In the genomic region with DNA sequence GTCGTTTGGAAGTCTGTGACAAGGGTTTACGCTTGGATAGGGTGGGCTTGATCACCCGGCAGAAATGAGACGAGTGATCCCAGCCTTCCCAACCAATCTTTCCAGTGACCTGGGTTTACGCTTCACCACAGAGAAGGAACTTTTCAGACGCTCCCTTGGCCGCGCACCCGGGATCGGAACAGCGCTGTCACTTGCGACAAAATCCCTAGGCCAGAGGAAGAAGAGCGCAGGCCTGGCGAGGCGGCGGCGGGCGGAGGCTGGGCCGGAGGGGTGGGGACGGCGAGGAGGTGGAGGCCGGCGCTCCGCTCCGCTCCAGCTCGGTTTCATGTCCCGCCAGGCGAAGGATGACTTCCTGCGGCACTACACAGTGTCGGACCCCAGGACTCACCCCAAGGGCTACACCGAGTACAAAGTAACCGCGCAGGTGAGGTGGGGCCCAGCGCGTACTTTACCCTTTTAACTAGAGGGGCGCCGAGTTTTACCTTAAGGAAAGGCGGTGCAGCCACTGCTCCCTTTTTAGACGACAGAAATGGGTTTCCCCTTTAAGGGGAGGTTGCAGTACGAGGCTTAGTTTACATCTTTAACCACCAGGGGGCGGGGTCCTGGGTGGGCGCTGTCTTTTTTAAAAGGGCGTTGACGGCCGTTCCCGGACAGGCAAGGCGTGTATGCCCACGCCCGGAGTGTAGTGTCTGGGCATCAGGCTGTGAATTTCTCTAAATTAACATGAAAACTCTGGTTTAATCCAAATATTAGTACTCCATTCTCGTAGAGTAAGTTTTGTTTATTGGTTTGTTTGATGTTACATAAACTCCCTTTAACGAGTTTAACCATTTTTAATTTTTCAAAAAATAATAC, we compare ENCODE assay signal across 1 cellular context.
A peak's percentile ranks its signal among the peaks of the same experiment; 100 is the strongest.
TF ChIP-seq lines count a peak whose summit lies in the region.

A gene with protein sequence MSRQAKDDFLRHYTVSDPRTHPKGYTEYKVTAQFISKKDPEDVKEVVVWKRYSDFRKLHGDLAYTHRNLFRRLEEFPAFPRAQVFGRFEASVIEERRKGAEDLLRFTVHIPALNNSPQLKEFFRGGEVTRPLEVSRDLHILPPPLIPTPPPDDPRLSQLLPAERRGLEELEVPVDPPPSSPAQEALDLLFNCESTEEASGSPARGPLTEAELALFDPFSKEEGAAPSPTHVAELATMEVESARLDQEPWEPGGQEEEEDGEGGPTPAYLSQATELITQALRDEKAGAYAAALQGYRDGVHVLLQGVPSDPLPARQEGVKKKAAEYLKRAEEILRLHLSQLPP (plus strand): TSS at position 227 of the 855 bp plus-strand sequence. CDS start 99 bp downstream, at position 326.

TF ChIP-seq in HepG2, 621 proteins besides CTCF, POLR2A, EP300 and RAD21 (continued from another document and continues in another):
- TF ChIP-seq, protein P1, sequence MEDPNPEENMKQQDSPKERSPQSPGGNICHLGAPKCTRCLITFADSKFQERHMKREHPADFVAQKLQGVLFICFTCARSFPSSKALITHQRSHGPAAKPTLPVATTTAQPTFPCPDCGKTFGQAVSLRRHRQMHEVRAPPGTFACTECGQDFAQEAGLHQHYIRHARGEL (CRISPR knock-in tag; IDR thresholded peaks at IDR 0.05): 0 out of 2 replicates have a peak, but pooled peaks have one; percentile 27
- TF ChIP-seq ZNF746 (CRISPR knock-in tag; IDR thresholded peaks at IDR 0.05) (peak; percentile 52; the same call in 1 of the 2 replicates), FOXK1 (CRISPR knock-in tag; IDR thresholded peaks at IDR 0.05; ENCODE audit: borderline replicate concordance, low read depth) (peak; percentile 29; the same call in 1 of the 2 replicates), MAFF (IDR thresholded peaks at IDR 0.05; ENCODE audit: low read depth, low read length) (no peak), SMARCE1 (IDR thresholded peaks at IDR 0.05; ENCODE audit: borderline replicate concordance) (no peak), FOSL2 (CRISPR knock-in tag; IDR thresholded peaks at IDR 0.05) (no peak), ZNF569 (CRISPR knock-in tag; IDR thresholded peaks at IDR 0.05; ENCODE audit: borderline replicate concordance) (no peak; the same call in 1 of the 2 replicates), ZNF644 (CRISPR knock-in tag; IDR thresholded peaks at IDR 0.05; ENCODE audit: low read depth) (no peak), ZNF224 (CRISPR knock-in tag; IDR thresholded peaks at IDR 0.05) (peak; percentile 78; the same call in 1 of the 2 replicates), TBX3 (IDR thresholded peaks at IDR 0.05; ENCODE audit: borderline replicate concordance) (peak; percentile 26; the same call in 1 of the 2 replicates), ZNF773 (CRISPR knock-in tag; IDR thresholded peaks at IDR 0.05; ENCODE audit: borderline replicate concordance) (no peak), CBFB (CRISPR knock-in tag; IDR thresholded peaks at IDR 0.05) (peak; percentile 55), ETV6 (CRISPR knock-in tag; conservative IDR thresholded peaks at IDR 0.05) (no peak), MYC (CRISPR knock-in tag; IDR thresholded peaks at IDR 0.05; ENCODE audit: borderline replicate concordance) (0 out of 2 replicates have a peak, but pooled peaks have one; percentile 62), NR2F1 (CRISPR knock-in tag; IDR thresholded peaks at IDR 0.05) (no peak), CCDC6 (CRISPR knock-in tag; IDR thresholded peaks at IDR 0.05) (peak; percentile 75; the same call in 1 of the 2 replicates), ZMYM4 (CRISPR knock-in tag; IDR thresholded peaks at IDR 0.05) (peak; percentile 38; the same call in 1 of the 2 replicates), ZNF747 (CRISPR knock-in tag; IDR thresholded peaks at IDR 0.05; ENCODE audit: borderline replicate concordance) (no peak), ZFX (CRISPR knock-in tag; IDR thresholded peaks at IDR 0.05; ENCODE audit: low read depth) (peak; percentile 92), KLF13 (CRISPR knock-in tag; IDR thresholded peaks at IDR 0.05) (0 out of 2 replicates have a peak, but pooled peaks have one; percentile 55), GABPB1 (CRISPR knock-in tag; IDR thresholded peaks at IDR 0.05) (peak; percentile 84; the same call in 1 of the 2 replicates), CBX1 (IDR thresholded peaks at IDR 0.05; ENCODE audit: low read depth) (peak; percentile 64), ZNF562 (CRISPR knock-in tag; IDR thresholded peaks at IDR 0.05; ENCODE audit: borderline replicate concordance) (no peak), ZNF879 (CRISPR knock-in tag; IDR thresholded peaks at IDR 0.05) (no peak), RELA (CRISPR knock-in tag; IDR thresholded peaks at IDR 0.05) (no peak), SMAD1 (CRISPR knock-in tag; IDR thresholded peaks at IDR 0.05; ENCODE audit: borderline replicate concordance, low read depth) (0 out of 2 replicates have a peak, but pooled peaks have one; percentile 26), NFE2L2 (IDR thresholded peaks at IDR 0.05; ENCODE audit: low read length) (no peak), SP2 (CRISPR knock-in tag; IDR thresholded peaks at IDR 0.05) (no peak), FOXM1 (CRISPR knock-in tag; IDR thresholded peaks at IDR 0.05) (no peak), MIER3 (CRISPR knock-in tag; IDR thresholded peaks at IDR 0.05; ENCODE audit: borderline replicate concordance) (0 out of 2 replicates have a peak, but pooled peaks have one; percentile 15), POLR2AphosphoS5 (IDR thresholded peaks at IDR 0.05; ENCODE audit: low read depth, low read length) (peak; percentile 69), IKZF4 (CRISPR knock-in tag; IDR thresholded peaks at IDR 0.05; ENCODE audit: borderline replicate concordance, low read depth, not compliant biosample characterization) (no peak), MBNL3 (CRISPR knock-in tag; conservative IDR thresholded peaks at IDR 0.05) (no peak), GATAD2A (CRISPR knock-in tag; IDR thresholded peaks at IDR 0.05) (0 out of 2 replicates have a peak, but pooled peaks have one; percentile 19)
- TF ChIP-seq, protein P2, sequence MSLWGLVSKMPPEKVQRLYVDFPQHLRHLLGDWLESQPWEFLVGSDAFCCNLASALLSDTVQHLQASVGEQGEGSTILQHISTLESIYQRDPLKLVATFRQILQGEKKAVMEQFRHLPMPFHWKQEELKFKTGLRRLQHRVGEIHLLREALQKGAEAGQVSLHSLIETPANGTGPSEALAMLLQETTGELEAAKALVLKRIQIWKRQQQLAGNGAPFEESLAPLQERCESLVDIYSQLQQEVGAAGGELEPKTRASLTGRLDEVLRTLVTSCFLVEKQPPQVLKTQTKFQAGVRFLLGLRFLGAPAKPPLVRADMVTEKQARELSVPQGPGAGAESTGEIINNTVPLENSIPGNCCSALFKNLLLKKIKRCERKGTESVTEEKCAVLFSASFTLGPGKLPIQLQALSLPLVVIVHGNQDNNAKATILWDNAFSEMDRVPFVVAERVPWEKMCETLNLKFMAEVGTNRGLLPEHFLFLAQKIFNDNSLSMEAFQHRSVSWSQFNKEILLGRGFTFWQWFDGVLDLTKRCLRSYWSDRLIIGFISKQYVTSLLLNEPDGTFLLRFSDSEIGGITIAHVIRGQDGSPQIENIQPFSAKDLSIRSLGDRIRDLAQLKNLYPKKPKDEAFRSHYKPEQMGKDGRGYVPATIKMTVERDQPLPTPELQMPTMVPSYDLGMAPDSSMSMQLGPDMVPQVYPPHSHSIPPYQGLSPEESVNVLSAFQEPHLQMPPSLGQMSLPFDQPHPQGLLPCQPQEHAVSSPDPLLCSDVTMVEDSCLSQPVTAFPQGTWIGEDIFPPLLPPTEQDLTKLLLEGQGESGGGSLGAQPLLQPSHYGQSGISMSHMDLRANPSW (CRISPR knock-in tag; IDR thresholded peaks at IDR 0.05; ENCODE audit: borderline replicate concordance): 0 out of 2 replicates have a peak, but pooled peaks have one; percentile 42
- TF ChIP-seq, protein P3, sequence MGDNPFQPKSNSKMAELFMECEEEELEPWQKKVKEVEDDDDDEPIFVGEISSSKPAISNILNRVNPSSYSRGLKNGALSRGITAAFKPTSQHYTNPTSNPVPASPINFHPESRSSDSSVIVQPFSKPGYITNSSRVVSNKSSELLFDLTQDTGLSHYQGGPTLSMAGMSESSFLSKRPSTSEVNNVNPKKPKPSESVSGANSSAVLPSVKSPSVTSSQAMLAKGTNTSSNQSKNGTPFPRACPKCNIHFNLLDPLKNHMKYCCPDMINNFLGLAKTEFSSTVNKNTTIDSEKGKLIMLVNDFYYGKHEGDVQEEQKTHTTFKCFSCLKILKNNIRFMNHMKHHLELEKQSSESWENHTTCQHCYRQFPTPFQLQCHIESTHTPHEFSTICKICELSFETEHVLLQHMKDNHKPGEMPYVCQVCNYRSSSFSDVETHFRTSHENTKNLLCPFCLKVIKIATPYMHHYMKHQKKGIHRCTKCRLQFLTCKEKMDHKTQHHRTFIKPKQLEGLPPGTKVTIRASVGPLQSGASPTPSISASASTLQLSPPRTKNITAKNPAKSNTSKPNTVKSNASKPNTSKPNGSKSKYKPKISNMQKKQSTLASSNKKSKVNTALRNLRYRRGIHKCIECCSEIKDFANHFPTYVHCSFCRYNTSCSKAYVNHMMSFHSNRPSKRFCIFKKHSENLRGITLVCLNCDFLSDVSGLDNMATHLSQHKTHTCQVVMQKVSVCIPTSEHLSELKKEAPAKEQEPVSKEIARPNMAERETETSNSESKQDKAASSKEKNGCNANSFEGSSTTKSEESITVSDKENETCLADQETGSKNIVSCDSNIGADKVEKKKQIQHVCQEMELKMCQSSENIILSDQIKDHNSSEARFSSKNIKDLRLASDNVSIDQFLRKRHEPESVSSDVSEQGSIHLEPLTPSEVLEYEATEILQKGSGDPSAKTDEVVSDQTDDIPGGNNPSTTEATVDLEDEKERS (CRISPR knock-in tag; IDR thresholded peaks at IDR 0.05): no peak
- TF ChIP-seq, protein P4, sequence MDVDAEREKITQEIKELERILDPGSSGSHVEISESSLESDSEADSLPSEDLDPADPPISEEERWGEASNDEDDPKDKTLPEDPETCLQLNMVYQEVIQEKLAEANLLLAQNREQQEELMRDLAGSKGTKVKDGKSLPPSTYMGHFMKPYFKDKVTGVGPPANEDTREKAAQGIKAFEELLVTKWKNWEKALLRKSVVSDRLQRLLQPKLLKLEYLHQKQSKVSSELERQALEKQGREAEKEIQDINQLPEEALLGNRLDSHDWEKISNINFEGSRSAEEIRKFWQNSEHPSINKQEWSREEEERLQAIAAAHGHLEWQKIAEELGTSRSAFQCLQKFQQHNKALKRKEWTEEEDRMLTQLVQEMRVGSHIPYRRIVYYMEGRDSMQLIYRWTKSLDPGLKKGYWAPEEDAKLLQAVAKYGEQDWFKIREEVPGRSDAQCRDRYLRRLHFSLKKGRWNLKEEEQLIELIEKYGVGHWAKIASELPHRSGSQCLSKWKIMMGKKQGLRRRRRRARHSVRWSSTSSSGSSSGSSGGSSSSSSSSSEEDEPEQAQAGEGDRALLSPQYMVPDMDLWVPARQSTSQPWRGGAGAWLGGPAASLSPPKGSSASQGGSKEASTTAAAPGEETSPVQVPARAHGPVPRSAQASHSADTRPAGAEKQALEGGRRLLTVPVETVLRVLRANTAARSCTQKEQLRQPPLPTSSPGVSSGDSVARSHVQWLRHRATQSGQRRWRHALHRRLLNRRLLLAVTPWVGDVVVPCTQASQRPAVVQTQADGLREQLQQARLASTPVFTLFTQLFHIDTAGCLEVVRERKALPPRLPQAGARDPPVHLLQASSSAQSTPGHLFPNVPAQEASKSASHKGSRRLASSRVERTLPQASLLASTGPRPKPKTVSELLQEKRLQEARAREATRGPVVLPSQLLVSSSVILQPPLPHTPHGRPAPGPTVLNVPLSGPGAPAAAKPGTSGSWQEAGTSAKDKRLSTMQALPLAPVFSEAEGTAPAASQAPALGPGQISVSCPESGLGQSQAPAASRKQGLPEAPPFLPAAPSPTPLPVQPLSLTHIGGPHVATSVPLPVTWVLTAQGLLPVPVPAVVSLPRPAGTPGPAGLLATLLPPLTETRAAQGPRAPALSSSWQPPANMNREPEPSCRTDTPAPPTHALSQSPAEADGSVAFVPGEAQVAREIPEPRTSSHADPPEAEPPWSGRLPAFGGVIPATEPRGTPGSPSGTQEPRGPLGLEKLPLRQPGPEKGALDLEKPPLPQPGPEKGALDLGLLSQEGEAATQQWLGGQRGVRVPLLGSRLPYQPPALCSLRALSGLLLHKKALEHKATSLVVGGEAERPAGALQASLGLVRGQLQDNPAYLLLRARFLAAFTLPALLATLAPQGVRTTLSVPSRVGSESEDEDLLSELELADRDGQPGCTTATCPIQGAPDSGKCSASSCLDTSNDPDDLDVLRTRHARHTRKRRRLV (CRISPR knock-in tag; IDR thresholded peaks at IDR 0.05): peak; percentile 63; the same call in 1 of the 2 replicates
- TF ChIP-seq, protein P5, sequence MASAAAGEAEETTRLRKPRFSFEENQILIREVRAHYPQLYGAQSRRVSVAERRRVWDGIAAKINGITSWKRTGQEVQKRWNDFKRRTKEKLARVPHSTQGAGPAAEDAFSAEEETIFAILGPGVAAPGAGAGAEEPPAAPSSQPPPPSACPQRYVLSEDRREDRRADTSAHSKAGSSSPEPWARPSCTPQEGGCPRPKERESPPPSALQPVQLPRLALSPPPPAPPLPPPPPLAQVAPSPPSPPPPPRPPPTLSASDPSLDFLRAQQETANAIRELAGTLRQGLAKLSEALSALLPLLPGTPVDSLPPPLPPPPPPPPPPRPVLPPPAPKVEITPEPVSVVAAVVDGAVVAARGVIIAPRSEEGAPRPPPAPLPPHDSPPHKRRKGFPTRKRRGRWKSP (CRISPR knock-in tag; IDR thresholded peaks at IDR 0.05): peak; percentile 88
- TF ChIP-seq, protein P6, sequence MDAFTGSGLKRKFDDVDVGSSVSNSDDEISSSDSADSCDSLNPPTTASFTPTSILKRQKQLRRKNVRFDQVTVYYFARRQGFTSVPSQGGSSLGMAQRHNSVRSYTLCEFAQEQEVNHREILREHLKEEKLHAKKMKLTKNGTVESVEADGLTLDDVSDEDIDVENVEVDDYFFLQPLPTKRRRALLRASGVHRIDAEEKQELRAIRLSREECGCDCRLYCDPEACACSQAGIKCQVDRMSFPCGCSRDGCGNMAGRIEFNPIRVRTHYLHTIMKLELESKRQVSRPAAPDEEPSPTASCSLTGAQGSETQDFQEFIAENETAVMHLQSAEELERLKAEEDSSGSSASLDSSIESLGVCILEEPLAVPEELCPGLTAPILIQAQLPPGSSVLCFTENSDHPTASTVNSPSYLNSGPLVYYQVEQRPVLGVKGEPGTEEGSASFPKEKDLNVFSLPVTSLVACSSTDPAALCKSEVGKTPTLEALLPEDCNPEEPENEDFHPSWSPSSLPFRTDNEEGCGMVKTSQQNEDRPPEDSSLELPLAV (CRISPR knock-in tag; conservative IDR thresholded peaks at IDR 0.05; ENCODE audit: low read depth): no peak
- TF ChIP-seq, protein P7, sequence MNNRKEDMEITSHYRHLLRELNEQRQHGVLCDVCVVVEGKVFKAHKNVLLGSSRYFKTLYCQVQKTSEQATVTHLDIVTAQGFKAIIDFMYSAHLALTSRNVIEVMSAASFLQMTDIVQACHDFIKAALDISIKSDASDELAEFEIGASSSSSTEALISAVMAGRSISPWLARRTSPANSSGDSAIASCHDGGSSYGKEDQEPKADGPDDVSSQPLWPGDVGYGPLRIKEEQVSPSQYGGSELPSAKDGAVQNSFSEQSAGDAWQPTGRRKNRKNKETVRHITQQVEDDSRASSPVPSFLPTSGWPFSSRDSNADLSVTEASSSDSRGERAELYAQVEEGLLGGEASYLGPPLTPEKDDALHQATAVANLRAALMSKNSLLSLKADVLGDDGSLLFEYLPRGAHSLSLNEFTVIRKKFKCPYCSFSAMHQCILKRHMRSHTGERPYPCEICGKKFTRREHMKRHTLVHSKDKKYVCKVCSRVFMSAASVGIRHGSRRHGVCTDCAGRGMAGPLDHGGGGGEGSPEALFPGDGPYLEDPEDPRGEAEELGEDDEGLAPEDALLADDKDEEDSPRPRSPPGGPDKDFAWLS (CRISPR knock-in tag; IDR thresholded peaks at IDR 0.05; ENCODE audit: borderline replicate concordance): no peak
